ENCODE assay signal across 11 cellular contexts in the genomic region with DNA sequence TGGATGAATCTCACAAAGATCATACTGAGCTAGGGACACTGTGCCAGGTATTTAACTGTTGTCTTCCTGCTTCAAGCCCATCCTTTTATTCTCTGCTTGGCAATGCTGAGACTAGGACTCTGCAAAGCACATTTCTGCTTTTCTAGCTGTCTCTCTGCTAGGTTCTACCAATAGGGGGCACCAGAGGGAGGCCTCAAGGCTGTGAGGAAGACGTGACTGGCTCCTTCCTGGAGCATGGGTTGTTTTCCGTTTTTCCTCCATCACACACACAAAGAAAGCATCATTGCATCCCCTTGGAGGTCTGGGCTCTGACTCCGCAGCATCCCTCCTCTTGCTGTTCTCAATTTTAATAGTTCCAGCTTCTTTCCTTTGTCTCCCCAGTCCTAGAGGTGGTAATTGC. TPM values are rescaled to one million over a fixed set of nuclear protein-coding genes. Genes with fewer than 3 reads are reported as not detected.
DNase-seq lines count a peak whose midpoint lies in the region; ATAC-seq, FAIRE-seq and TF ChIP-seq lines count a peak whose summit lies in the region.
"Had no signal": no experiment of that assay in that cellular context is flagged by ENCODE, and none has a peak within 500 bp of the region (broad histone marks: within the 10 kb centered on the region; RNA-seq: fewer than 3 reads in every experiment).

No MANE protein-coding gene starts in this region.

- H3K4me1 ChIP-seq in SK-N-SH (ENCODE audit: control insufficient read depth in 1 of 2, insufficient read depth in 2 of 2, low read depth in 1 of 2, low read length in 1 of 2), result peaks cover 0 to 18% of the 10 kb centered on the region in 2 experiments; a peak in 2 of 4 replicates
- no peaks in the 10 kb centered on the region for H3K4me1 ChIP-seq in neural progenitor cell
- H3K4me1 ChIP-seq in small intestine (ENCODE audit: control insufficient read depth in 2 of 2, insufficient read depth in 1 of 2, low read depth in 1 of 2, low read length in 1 of 2), result no peaks in the 10 kb centered on the region
- H3K4me1 ChIP-seq: adrenal gland had no signal

- H3K9ac ChIP-seq in SK-N-SH (no peak overlapping the region), neural progenitor cell (no peak overlapping the region)

- no peaks in the 10 kb centered on the region for H3K4me1 Mint-ChIP-seq in neural progenitor cell

- H2AFZ ChIP-seq in SK-N-SH (ENCODE audit: low read depth) (no peak overlapping the region), neural progenitor cell (replicated peaks) (peak overlapping the region; percentile 66)

- H3K27ac Mint-ChIP-seq in neural progenitor cell, result no peak overlapping the region

- H3K27me3 ChIP-seq in SK-N-SH (ENCODE audit: insufficient read depth) (no peaks in the 10 kb centered on the region), brain microvascular endothelial cell (replicated peaks) (no peaks in the 10 kb centered on the region), neural progenitor cell (no peaks in the 10 kb centered on the region), small intestine (ENCODE audit: control insufficient read depth in 2 of 2, insufficient read depth in 2 of 2, low read length in 2 of 2) (no peaks in the 10 kb centered on the region)
- H3K27me3 ChIP-seq: adrenal gland had no signal

- TF ChIP-seq EP300 in SK-N-SH (IDR thresholded peaks at IDR 0.05; ENCODE audit: borderline replicate concordance in 1 of 2, low read depth in 1 of 2, low read length in 1 of 2), result no peak

- H3K9me3 ChIP-seq in SK-N-SH (no peaks in the 10 kb centered on the region), neural progenitor cell (ENCODE audit: low read depth) (no peaks in the 10 kb centered on the region), small intestine (ENCODE audit: control insufficient read depth, low read depth) (no peaks in the 10 kb centered on the region)
- H3K9me3 ChIP-seq: adrenal gland had no signal

- POLR2A ChIA-PET in SK-N-SH (lab: Yijun Ruan, JAX), result no interaction called here

- DNase-seq in SK-N-SH (no peak), LNCaP clone FGC (ENCODE audit: low read depth) (no peak), brain microvascular endothelial cell (no peak), neural progenitor cell (ENCODE audit: low spot score) (peak; percentile 38), small intestine (no peak)
- DNase-seq in activated CD8-positive, alpha-beta memory T cell treated with anti-CD3 and anti-CD28 coated beads, Interleukin-2, amount 50 U/mL, for 4 hours, result no peak
- DNase-seq: activated CD8-positive, alpha-beta memory T cell treated with anti-CD3 and anti-CD28 coated beads for 24 hours; adrenal gland had no signal

- CTCF ChIA-PET in SK-N-SH (lab: Yijun Ruan, JAX), result interaction anchor here (1.0 to 7.1 kb wide), 4 partner anchors 10 to 334 kb away, joined by 4 to 56 read pairs (median 8); no protein-coding TSS in a partner anchor

- H3K4me2 ChIP-seq in SK-N-SH, result no peak overlapping the region
- H3K4me2 ChIP-seq in neural progenitor cell, result no peak overlapping the region

- no peaks in the 10 kb centered on the region for H3K9me3 Mint-ChIP-seq in neural progenitor cell

- H3K36me3 ChIP-seq in SK-N-SH (replicated peaks in 1 of 2; ENCODE audit: control insufficient read depth in 1 of 2, insufficient read depth in 2 of 2, low read length in 1 of 2), result no peaks in the 10 kb centered on the region
- no peaks in the 10 kb centered on the region for H3K36me3 ChIP-seq in brain microvascular endothelial cell (replicated peaks)
- no peaks in the 10 kb centered on the region for H3K36me3 ChIP-seq in neural progenitor cell
- no peaks in the 10 kb centered on the region for H3K36me3 ChIP-seq in small intestine (ENCODE audit: control insufficient read depth in 2 of 2, insufficient read depth in 2 of 2, low read length in 2 of 2)
- H3K36me3 ChIP-seq: adrenal gland had no signal

- H4K20me1 ChIP-seq in SK-N-SH (ENCODE audit: insufficient read depth), result no peaks in the 10 kb centered on the region
- H4K20me1 ChIP-seq in neural progenitor cell (ENCODE audit: low read depth), result no peaks in the 10 kb centered on the region

- 0 out of 2 replicates have a peak, but pooled peaks cover 3% of the 10 kb centered on the region for H3K9me2 ChIP-seq in SK-N-SH

- no peak overlapping the region for H3K4me3 Mint-ChIP-seq in neural progenitor cell

- no peak overlapping the region for H3K27ac ChIP-seq in SK-N-SH (ENCODE audit: low read depth in 2 of 2, low read length in 1 of 2)
- no peak overlapping the region for H3K27ac ChIP-seq in brain microvascular endothelial cell
- no peak overlapping the region for H3K27ac ChIP-seq in neural progenitor cell
- H3K27ac ChIP-seq in small intestine (ENCODE audit: low read depth in 1 of 2, low read length in 1 of 2), result no peak overlapping the region
- H3K27ac ChIP-seq: adrenal gland had no signal

- in situ Hi-C loops in brain microvascular endothelial cell (cut with HindIII; ENCODE audit: low pct_ligation_motif_present, low sequenced_read_pairs), result loop anchor here (25.0 kb wide), 1 partner anchor 334 kb away; no protein-coding TSS in a partner anchor

- no peaks in the 10 kb centered on the region for H3K36me3 Mint-ChIP-seq in neural progenitor cell

- no peak for FAIRE-seq in small intestine (lab: Jason Lieb, UNC)
- FAIRE-seq: endometrium had no signal

- no peak for ATAC-seq in SK-N-SH treated with all-trans-retinoic acid at 6 μM for 48 hours
- ATAC-seq in GM21423 (IDR thresholded peaks at IDR 0.05; ENCODE audit: unreplicated experiment), result no peak

- TF ChIP-seq CTCF in SK-N-SH (IDR thresholded peaks at IDR 0.05) (peak; percentile 50), LNCaP clone FGC (IDR thresholded peaks at IDR 0.05; ENCODE audit: control insufficient read depth, extremely low read depth, insufficient read depth) (0 out of 2 replicates have a peak, but pooled peaks have one; percentile 12), brain microvascular endothelial cell (IDR thresholded peaks at IDR 0.05; ENCODE audit: low read depth, low read length, missing control alignments) (peak; percentile 55), neural progenitor cell (IDR thresholded peaks at IDR 0.05) (peak; percentile 44)

- peaks cover 7% of the 10 kb centered on the region for H3K27me3 Mint-ChIP-seq in neural progenitor cell (ENCODE audit: insufficient read depth, low read depth)

- H3F3A ChIP-seq in SK-N-SH (replicated peaks; ENCODE audit: insufficient read depth) (peaks cover 16% of the 10 kb centered on the region), neural progenitor cell (ENCODE audit: low read depth) (no peaks in the 10 kb centered on the region)

- H3K4me3 ChIP-seq in SK-N-SH (ENCODE audit: low read depth in 2 of 2, low read length in 1 of 2) (no peak overlapping the region), LNCaP clone FGC (ENCODE audit: low read depth, low read length) (no peak overlapping the region), brain microvascular endothelial cell (ENCODE audit: low read depth, low read length) (no peak overlapping the region), neural progenitor cell (no peak overlapping the region), small intestine (ENCODE audit: low read depth in 1 of 2, low read length in 2 of 2) (no peak overlapping the region)
- H3K4me3 ChIP-seq: adrenal gland had no signal

- TF ChIP-seq RAD21 in SK-N-SH (IDR thresholded peaks at IDR 0.05; ENCODE audit: low read length), result no peak

- 72% methylated on average over 3 of the region's 3 CpGs for WGBS in SK-N-SH (ENCODE audit: low lambda C conversion rate)
- WGBS in small intestine, 3 donors, result 57 to 67% (median 63%) methylated on average over 3 of the region's 3 CpGs

- no peaks in the 10 kb centered on the region for H3K79me2 ChIP-seq in SK-N-SH (ENCODE audit: insufficient read depth)
- H3K79me2 ChIP-seq in neural progenitor cell (ENCODE audit: low read depth), result no peaks in the 10 kb centered on the region

TF ChIP-seq in SK-N-SH, 30 proteins besides CTCF, POLR2A, EP300 and RAD21 (continues in another document):
- TF ChIP-seq MXI1 (IDR thresholded peaks at IDR 0.05; ENCODE audit: low read depth, low read length) (no peak), NFIC (IDR thresholded peaks at IDR 0.05; ENCODE audit: borderline replicate concordance) (no peak), RXRA (IDR thresholded peaks at IDR 0.05; ENCODE audit: borderline replicate concordance, low read depth) (no peak), ELF1 (IDR thresholded peaks at IDR 0.05) (no peak)

TF ChIP-seq in SK-N-SH treated with all-trans-retinoic acid at 6 μM for 48 hours, 23 proteins besides CTCF, POLR2A, EP300 and RAD21 (continues in another document):
- TF ChIP-seq TCF4 (CRISPR knock-in tag; IDR thresholded peaks at IDR 0.05; ENCODE audit: borderline replicate concordance) (no peak), ZC3H10 (CRISPR knock-in tag; IDR thresholded peaks at IDR 0.05) (no peak), POU6F1 (CRISPR knock-in tag; IDR thresholded peaks at IDR 0.05; ENCODE audit: borderline replicate concordance, low read depth) (no peak), ZFP30 (CRISPR knock-in tag; IDR thresholded peaks at IDR 0.05) (no peak), CREB5 (CRISPR knock-in tag; IDR thresholded peaks at IDR 0.05; ENCODE audit: low read depth) (no peak), PPARA (CRISPR knock-in tag; IDR thresholded peaks at IDR 0.05; ENCODE audit: borderline replicate concordance) (no peak)

RNA-seq across cellular contexts. Expression of gene DCTD, which starts 10.9 kb away (rescaled TPM):
- 123 and 145 TPM in 2 replicates for polyA plus RNA-seq in SK-N-SH (2012; rRNA removed)
- 144 and 145 TPM in 2 replicates for polyA plus RNA-seq in SK-N-SH (2012; cell fraction: cytosol; rRNA removed)
- polyA plus RNA-seq in SK-N-SH (2012; cell fraction: nucleus; rRNA removed), result 170 and 193 TPM in 2 replicates
- 92.9 and 93.4 TPM in 2 replicates for total RNA-seq in neural progenitor cell (ENCODE audit: low replicate concordance)
- polyA plus RNA-seq in small intestine, result 10 to 100 TPM; 17.9 to 64.8 (median 30.3) TPM
